Comparison of ENCODE assay signal across 22 cellular contexts in the genomic region with DNA sequence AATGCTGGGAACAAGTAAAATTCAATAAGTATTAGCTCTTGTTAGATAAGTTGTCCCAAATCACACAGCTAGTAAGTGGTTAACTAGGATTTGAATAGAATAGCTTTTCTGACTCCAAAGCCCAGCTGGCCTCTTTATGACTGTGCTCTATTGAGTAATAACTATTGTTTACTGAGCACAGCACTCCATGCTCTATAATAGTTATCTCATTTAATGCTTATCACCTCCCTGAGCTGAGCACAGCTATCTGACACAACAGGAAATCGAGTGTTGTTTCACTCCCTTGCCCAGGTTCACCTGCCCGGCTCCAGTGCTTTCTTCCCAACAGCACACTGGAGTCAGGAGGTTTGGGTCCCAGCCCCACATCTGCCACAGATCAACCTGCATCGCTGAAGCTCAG. TPM values are rescaled to one million over a fixed set of nuclear protein-coding genes. Genes with fewer than 3 reads are reported as not detected.
DNase-seq lines count a peak whose midpoint lies in the region; ATAC-seq, FAIRE-seq and TF ChIP-seq lines count a peak whose summit lies in the region.
"Had no signal": no experiment of that assay in that cellular context is flagged by ENCODE, and none has a peak within 500 bp of the region (broad histone marks: within the 10 kb centered on the region; RNA-seq: fewer than 3 reads in every experiment).

No MANE protein-coding gene starts in this region.

- H2AFZ ChIP-seq in GM12878 (ENCODE audit: control insufficient read depth, low read depth, low read length), result no peak overlapping the region
- H2AFZ ChIP-seq: neural progenitor cell had no signal

- H3K36me3 ChIP-seq in GM12878 (ENCODE audit: control insufficient read depth in 2 of 2, insufficient read depth in 2 of 2, low read length in 1 of 2) (no peaks in the 10 kb centered on the region), upper lobe of right lung (no peaks in the 10 kb centered on the region), gastroesophageal sphincter (no peaks in the 10 kb centered on the region)
- H3K36me3 ChIP-seq: cardiac muscle cell, neural progenitor cell, tibial artery had no signal

- in situ Hi-C loops in GM12878 (cut with MboI), result no loop called here

- TF ChIP-seq POLR2A in GM12878 (IDR thresholded peaks at IDR 0.05; ENCODE audit: low read depth, low read length), result no peak
- no peak for TF ChIP-seq POLR2A in gastroesophageal sphincter (IDR thresholded peaks at IDR 0.05)

- H4K20me1 ChIP-seq in GM12878 (ENCODE audit: control insufficient read depth, insufficient read depth), result no peaks in the 10 kb centered on the region

- H3K27me3 ChIP-seq in GM12878 (replicated peaks in 1 of 2; ENCODE audit: control insufficient read depth in 2 of 2, insufficient read depth in 2 of 2, low read length in 1 of 2), result no peaks in the 10 kb centered on the region; a peak in 1 of 4 replicates
- H3K27me3 ChIP-seq in upper lobe of right lung, result no peaks in the 10 kb centered on the region
- no peaks in the 10 kb centered on the region for H3K27me3 ChIP-seq in gastroesophageal sphincter
- H3K27me3 ChIP-seq: cardiac muscle cell, tibial artery had no signal

- no peak overlapping the region for H3K27ac ChIP-seq in GM12878 (ENCODE audit: control insufficient read depth, insufficient read depth)
- H3K27ac ChIP-seq in upper lobe of right lung, result no peak overlapping the region
- no peak overlapping the region for H3K27ac ChIP-seq in gastroesophageal sphincter
- H3K27ac ChIP-seq: 22Rv1, cardiac muscle cell, neural progenitor cell, tibial artery had no signal

- FAIRE-seq in GM12878 (lab: Jason Lieb, UNC) (no peak), frontal cortex (lab: Jason Lieb, UNC) (no peak)

- H3K79me2 ChIP-seq in GM12878 (ENCODE audit: control insufficient read depth, insufficient read depth, low read length), result no peaks in the 10 kb centered on the region

- H3K4me1 ChIP-seq in GM12878 (ENCODE audit: control insufficient read depth, insufficient read depth, low read length), result no peaks in the 10 kb centered on the region
- H3K4me1 ChIP-seq in upper lobe of right lung, result no peaks in the 10 kb centered on the region
- H3K4me1 ChIP-seq in gastroesophageal sphincter, result no peaks in the 10 kb centered on the region
- H3K4me1 ChIP-seq: tibial artery had no signal

- POLR2A ChIA-PET in GM12878 (lab: Charles Lee), result interaction anchor here (0.9 to 1.1 kb wide), 2 partner anchors 9 to 37 kb away, joined by 3 to 7 read pairs; no protein-coding TSS in a partner anchor

- no TSS peak for BruUV-seq in GM12878 (replicated peaks; lab: Mats Ljungman, UMichigan)

- H3K4me2 ChIP-seq in GM12878 (ENCODE audit: control insufficient read depth, insufficient read depth), result no peak overlapping the region
- H3K4me2 ChIP-seq: neural progenitor cell had no signal

- DNase-seq in DMS53 (lab: John Stamatoyannopoulos, UW) (peak; percentile 22), DMS53 treated with DMSO at 0.1 percent for 48 hours (lab: John Stamatoyannopoulos, UW; ENCODE audit: unreplicated experiment) (no peak), GM12878 (ENCODE audit: low read depth, low spot score) (no peak), fibroblast of villous mesenchyme (ENCODE audit: low read depth) (peak; percentile 45), upper lobe of right lung (peak; percentile 23), frontal cortex (ENCODE audit: low spot score in 2 of 2) (no peak), islet precursor cell (no peak)
- DNase-seq: activated B cell treated with CpG ODN at 0.5 μM for 24 hours; activated CD4-positive, alpha-beta memory T cell treated with anti-CD3 and anti-CD28 coated beads for 36 hours; activated T-cell treated with anti-CD3 and anti-CD28 coated beads for 4 hours; amniotic stem cell; erythroblast; HFFc6; NCI-H187; NCI-H446; stimulated activated naive CD8-positive, alpha-beta T cell treated with anti-CD3 and anti-CD28 coated beads, Interleukin-15, Interleukin-2, amounts not matched to agents 100 U/mL and 50 U/mL, for 24 hours; tibial artery had no signal

- SMC1A ChIA-PET in GM12878 (lab: Charles Lee; ENCODE audit: uncharacterized antibody, unreplicated experiment), result interaction anchor here (0.8 to 1.0 kb wide), 2 partner anchors 10 to 14 kb away, joined by 3 read pairs; no protein-coding TSS in a partner anchor

- RAD21 ChIA-PET in GM12878 (lab: Charles Lee; ENCODE audit: unreplicated experiment), result no interaction called here

- no peak overlapping the region for H3K9ac ChIP-seq in GM12878 (ENCODE audit: control insufficient read depth, insufficient read depth, low read length)
- H3K9ac ChIP-seq: neural progenitor cell had no signal

- WGBS in GM12878 (ENCODE audit: insufficient coverage, insufficient replicate concordance, low lambda C conversion rate, missing lambda C conversion rate), result 48% methylated on average over 3 of the region's 3 CpGs
- 94% methylated on average over 3 of the region's 3 CpGs; no CpG with 5 or more reads in 1 of the 2 donors for WGBS in gastroesophageal sphincter (ENCODE audit: low coverage in 1 of 2), 2 donors

- peak; percentile 36; the same call in 2 of the 3 replicates for ATAC-seq in GM12878
- ATAC-seq in upper lobe of right lung, result no peak
- no peak for ATAC-seq in gastroesophageal sphincter
- ATAC-seq: left lobe of liver; stimulated activated naive CD8-positive, alpha-beta T cell treated with anti-CD3 and anti-CD28 coated beads, Interleukin-15, Interleukin-2, amounts not matched to agents 100 U/mL and 50 U/mL, for 24 hours had no signal

- intact Hi-C loops in GM12878 (cut with micrococcal nuclease; ENCODE audit: unreplicated experiment) (no loop called here), upper lobe of right lung (cut with DNase I) (no loop called here)

- no peaks in the 10 kb centered on the region; the same call in 2 of the 3 replicates for H3K9me3 ChIP-seq in GM12878 (replicated peaks; ENCODE audit: control insufficient read depth, insufficient read depth, low read length)
- no peaks in the 10 kb centered on the region for H3K9me3 ChIP-seq in upper lobe of right lung
- peaks cover 0 to 11% (median 0%) of the 10 kb centered on the region in 3 donors for H3K9me3 ChIP-seq in gastroesophageal sphincter

- no peak for TF ChIP-seq CTCF in GM12878 (IDR thresholded peaks at IDR 0.05 in 2 of 3, conservative IDR thresholded peaks at IDR 0.05 in 1 of 3; ENCODE audit: control insufficient read depth in 2 of 3, extremely low read depth in 1 of 3, insufficient read depth in 1 of 3, low read depth in 3 of 3, low read length in 3 of 3)
- no peak for TF ChIP-seq CTCF in fibroblast of villous mesenchyme (IDR thresholded peaks at IDR 0.05; ENCODE audit: insufficient read depth, low read depth, low read length)
- no peak for TF ChIP-seq CTCF in upper lobe of right lung (IDR thresholded peaks at IDR 0.05)
- TF ChIP-seq CTCF in gastroesophageal sphincter (IDR thresholded peaks at IDR 0.05), result no peak

- CTCF ChIA-PET in GM12878 (lab: Yijun Ruan, JAX), result interaction anchor here (0.9 kb wide), 1 partner anchor 43 kb away, joined by 3 read pairs; no protein-coding TSS in a partner anchor

- TF ChIP-seq EP300 in GM12878 (IDR thresholded peaks at IDR 0.05; ENCODE audit: borderline replicate concordance in 1 of 2, control insufficient read depth in 1 of 2, low read depth in 2 of 2, low read length in 2 of 2) (no peak), gastroesophageal sphincter (IDR thresholded peaks at IDR 0.05) (no peak)

- TF ChIP-seq RAD21 in GM12878 (IDR thresholded peaks at IDR 0.05; ENCODE audit: insufficient read depth, low read depth, low read length), result no peak

- H3K4me3 ChIP-seq in GM12878 (no peak overlapping the region), fibroblast of villous mesenchyme (ENCODE audit: low read depth, low read length) (no peak overlapping the region), upper lobe of right lung (no peak overlapping the region), gastroesophageal sphincter (no peak overlapping the region)
- H3K4me3 ChIP-seq: cardiac muscle cell, neural progenitor cell, tibial artery had no signal

RNA-seq across cellular contexts. Expression of a gene that starts 38.8 kb away (rescaled TPM):
- 45.7 and 49.5 TPM in 2 replicates for total RNA-seq in GM12878 (2013; cell fraction: nucleolus; rRNA removed)
- total RNA-seq in GM12878 (2014; rRNA removed) (314 and 374 TPM in 2 replicates), GM12878 (2014; rRNA removed; fragmentation: Illumina TruSeq; extraction: Trizol) (248 and 281 TPM in 2 replicates), GM12878 (2021) (342 and 364 TPM in 2 replicates), fibroblast of villous mesenchyme (85.9 and 99.9 TPM in 2 replicates), upper lobe of right lung (42.5 TPM), frontal cortex (1,181 TPM), gastroesophageal sphincter (10 to 100 TPM; 12.2 to 30.0 (median 14.6) TPM)
- polyA plus RNA-seq in GM12878 (2011; ENCODE audit: low read depth), result 139 TPM
- polyA plus RNA-seq in GM12878 (2011; rRNA removed) (233 and 239 TPM in 2 replicates), GM12878 (2014; fragmentation: Illumina TruSeq; extraction: Trizol) (864 and 1,025 TPM in 2 replicates), GM12878 (2014; fragmentation: Nextera tagmentation; extraction: Ambion mirVana) (1,000 to 10,000 TPM; 1,263 to 1,272 TPM), GM12878 (2014; rRNA removed) (220 and 240 TPM in 2 replicates), GM12878 (2016; fragmentation: Nextera tagmentation; extraction: Ambion mirVana) (100 to 1,000 TPM; 916 to 930 TPM)
- 69.1 and 90.6 TPM in 2 replicates for polyA plus RNA-seq in GM12878 (2011; cell fraction: cytosol; rRNA removed)
- 111 and 178 TPM in 2 replicates for polyA plus RNA-seq in GM12878 (2011; cell fraction: nucleus; rRNA removed)
- 215 and 240 TPM in 2 replicates for polyA plus RNA-seq in GM12878 (2012)
- polyA minus RNA-seq in GM12878 (2011; rRNA and poly(A)+ RNA removed), result 22.4 and 25.2 TPM in 2 replicates
- 17.4 and 25.5 TPM in 2 replicates for polyA minus RNA-seq in GM12878 (2011; cell fraction: cytosol; rRNA and poly(A)+ RNA removed)
- 22.1 and 38.3 TPM in 2 replicates for polyA minus RNA-seq in GM12878 (2011; cell fraction: nucleus; rRNA and poly(A)+ RNA removed)

RNA-seq across cellular contexts. Expression of a gene that starts 52.9 kb away (rescaled TPM):
- 6.9 and 7.0 TPM in 2 replicates for total RNA-seq in GM12878 (2013; cell fraction: nucleolus; rRNA removed)
- total RNA-seq in GM12878 (2014; rRNA removed) (4.9 and 5.2 TPM in 2 replicates), GM12878 (2014; rRNA removed; fragmentation: Illumina TruSeq; extraction: Trizol) (5.9 and 6.8 TPM in 2 replicates), GM12878 (2021) (5.0 and 6.6 TPM in 2 replicates), fibroblast of villous mesenchyme (7.7 and 11.2 TPM in 2 replicates), upper lobe of right lung (22.6 TPM), frontal cortex (2.4 TPM), gastroesophageal sphincter (10 to 100 TPM in 1 of 4 donors, 1 to 10 TPM in 3; 6.6 to 12.2 (median 8.5) TPM)
- polyA plus RNA-seq in GM12878 (2011; ENCODE audit: low read depth), result 2.3 TPM
- polyA plus RNA-seq in GM12878 (2011; rRNA removed) (9.5 and 9.6 TPM in 2 replicates), GM12878 (2014; fragmentation: Illumina TruSeq; extraction: Trizol) (5.3 and 6.5 TPM in 2 replicates), GM12878 (2014; fragmentation: Nextera tagmentation; extraction: Ambion mirVana) (1 to 10 TPM; 3.0 to 4.0 TPM), GM12878 (2014; rRNA removed) (6.9 and 7.0 TPM in 2 replicates), GM12878 (2016; fragmentation: Nextera tagmentation; extraction: Ambion mirVana) (1 to 10 TPM; 6.5 to 7.7 TPM)
- 7.4 and 7.8 TPM in 2 replicates for polyA plus RNA-seq in GM12878 (2011; cell fraction: cytosol; rRNA removed)
- 4.0 and 5.2 TPM in 2 replicates for polyA plus RNA-seq in GM12878 (2011; cell fraction: nucleus; rRNA removed)
- 2.6 and 4.6 TPM in 2 replicates for polyA plus RNA-seq in GM12878 (2012)
- 7.3 and 7.5 TPM in 2 replicates for polyA minus RNA-seq in GM12878 (2011; rRNA and poly(A)+ RNA removed)
- polyA minus RNA-seq in GM12878 (2011; cell fraction: cytosol; rRNA and poly(A)+ RNA removed), result 2.4 and 2.9 TPM in 2 replicates
- 2.3 and 3.9 TPM in 2 replicates for polyA minus RNA-seq in GM12878 (2011; cell fraction: nucleus; rRNA and poly(A)+ RNA removed)

Comparison
In these comparisons a context has a peak if more than half of its experiments do, and no peak if none do; other contexts are left out.
1. DNase-seq: peak in DMS53 (single experiment), fibroblast of villous mesenchyme (single experiment) and upper lobe of right lung (single experiment); none in DMS53 treated with DMSO at 0.1 percent for 48 hours (single experiment), GM12878 (single experiment), frontal cortex (0 of 2) and islet precursor cell (single experiment).